ENCODE assay signal across 8 cellular contexts in genomic region chr15:74726774-74727164, GRCh38. TPM values are rescaled to one million over a fixed set of nuclear protein-coding genes. Genes with fewer than 3 reads are reported as not detected.
A peak's percentile ranks its signal among the peaks of the same experiment; 100 is the strongest.
DNase-seq lines count a peak whose midpoint lies in the region; ATAC-seq and TF ChIP-seq lines count a peak whose summit lies in the region.

No MANE protein-coding gene starts in this region.

- DNase-seq in A673 (ENCODE audit: low spot score) (no peak), naive B cell (no peak), Karpas-422 (no peak)
- DNase-seq in central memory CD8-positive, alpha-beta T cell (ENCODE audit: low spot score in 2 of 2), result no peak
- no peak for DNase-seq in activated CD4-positive, alpha-beta T cell treated with anti-CD3 and anti-CD28 coated beads for 4 hours

- H3K4me3 Mint-ChIP-seq in central memory CD8-positive, alpha-beta T cell, result peak overlapping the region; percentile 79
- peak overlapping the region; percentile 56 to 93 (median 76) for H3K4me3 Mint-ChIP-seq in naive B cell

- TF ChIP-seq CTCF in A673 (conservative IDR thresholded peaks at IDR 0.05; ENCODE audit: low read depth, low read length), result no peak

- intact Hi-C loops in A673 (cut with micrococcal nuclease; ENCODE audit: unreplicated experiment), result no loop called here

- H3K4me1 Mint-ChIP-seq in central memory CD8-positive, alpha-beta T cell, result peaks cover 11% of the 10 kb centered on the region
- H3K4me1 Mint-ChIP-seq in naive B cell, result peaks cover 11 to 16% (median 16%) of the 10 kb centered on the region in 3 donors

- ATAC-seq in central memory CD8-positive, alpha-beta T cell (replicated peaks; ENCODE audit: extremely low read depth, poor library complexity, severe bottlenecking), result no peak
- ATAC-seq in naive B cell (ENCODE audit: low read depth in 2 of 2) (no peak), HG03439 (IDR thresholded peaks at IDR 0.05; ENCODE audit: unreplicated experiment) (no peak), HG02642 (IDR thresholded peaks at IDR 0.05; ENCODE audit: poor library complexity, unreplicated experiment) (no peak)

- H3K27ac Mint-ChIP-seq in central memory CD8-positive, alpha-beta T cell (ENCODE audit: low read depth), result no peak overlapping the region
- H3K27ac Mint-ChIP-seq in naive B cell, result peak overlapping the region in 1 of 6 donors; percentile 5

- H3K4me3 ChIP-seq in A673 (ENCODE audit: low read depth, low read length, poor library complexity, severe bottlenecking) (peak overlapping the region; percentile 49), HUES6 (ENCODE audit: low read depth, low read length) (peak overlapping the region; percentile 81), Karpas-422 (ENCODE audit: low read length) (no peak overlapping the region)

- H3K9me3 ChIP-seq in A673 (ENCODE audit: low read depth, low read length, poor library complexity, severe bottlenecking) (no peaks in the 10 kb centered on the region), HUES6 (ENCODE audit: control insufficient read depth, insufficient read depth, low read depth, low read length) (peaks cover 5% of the 10 kb centered on the region; the same call in 1 of the 2 replicates), Karpas-422 (ENCODE audit: low read length) (no peaks in the 10 kb centered on the region)

- H2AFZ ChIP-seq in Karpas-422 (ENCODE audit: low read length), result no peak overlapping the region

- H3K27me3 Mint-ChIP-seq in central memory CD8-positive, alpha-beta T cell, result peaks cover 36% of the 10 kb centered on the region
- peaks cover 45 to 65% (median 54%) of the 10 kb centered on the region in 3 donors for H3K27me3 Mint-ChIP-seq in naive B cell

- H3K27me3 ChIP-seq in A673 (replicated peaks; ENCODE audit: insufficient read depth, low read depth, low read length, poor library complexity), result peaks cover 13% of the 10 kb centered on the region
- H3K27me3 ChIP-seq in HUES6 (ENCODE audit: control insufficient read depth, insufficient read depth, low read length), result peaks cover 54% of the 10 kb centered on the region
- H3K27me3 ChIP-seq in Karpas-422 (ENCODE audit: low read length), result no peaks in the 10 kb centered on the region

- POLR2A ChIA-PET in A673 (lab: Charles Lee; ENCODE audit: low non-redundant PET), result no interaction called here

- no peak overlapping the region for H3K4me2 ChIP-seq in Karpas-422 (ENCODE audit: low read depth, low read length, poor library complexity, severe bottlenecking)

- H3K36me3 ChIP-seq in A673 (ENCODE audit: insufficient read depth, low read length, poor library complexity, severe bottlenecking), result no peaks in the 10 kb centered on the region
- no peaks in the 10 kb centered on the region for H3K36me3 ChIP-seq in HUES6 (ENCODE audit: control insufficient read depth, insufficient read depth, low read length)
- no peaks in the 10 kb centered on the region for H3K36me3 ChIP-seq in Karpas-422 (ENCODE audit: insufficient read depth, low read length)

- no peaks in the 10 kb centered on the region for H3K9me3 Mint-ChIP-seq in central memory CD8-positive, alpha-beta T cell
- H3K9me3 Mint-ChIP-seq in naive B cell, result no peaks in the 10 kb centered on the region

- CTCF ChIA-PET in A673 (lab: Charles Lee), result no interaction called here

- BruUV-seq in A673 (replicated peaks; lab: Mats Ljungman, UMichigan), result no TSS peak

- no peaks in the 10 kb centered on the region for H3K79me2 ChIP-seq in Karpas-422 (ENCODE audit: low read length)

- H3K27ac ChIP-seq in A673 (ENCODE audit: low read depth, low read length, poor library complexity, severe bottlenecking) (no peak overlapping the region), HUES6 (ENCODE audit: low read depth, low read length) (no peak overlapping the region), Karpas-422 (ENCODE audit: low read length) (no peak overlapping the region)

- no peaks in the 10 kb centered on the region for H3K9me2 ChIP-seq in Karpas-422 (replicated peaks; ENCODE audit: insufficient read depth, low read length)

- H4K20me1 ChIP-seq in Karpas-422 (ENCODE audit: insufficient read depth, low read depth, low read length), result no peaks in the 10 kb centered on the region; the same call in 1 of the 2 replicates

- H3K4me1 ChIP-seq in A673 (ENCODE audit: insufficient read depth, low read length, poor library complexity, severe bottlenecking) (peaks cover 8% of the 10 kb centered on the region), HUES6 (ENCODE audit: control insufficient read depth, insufficient read depth, low read length) (peaks cover 12% of the 10 kb centered on the region; the same call in 1 of the 2 replicates), Karpas-422 (ENCODE audit: low read length) (no peaks in the 10 kb centered on the region)

- H3K36me3 Mint-ChIP-seq in central memory CD8-positive, alpha-beta T cell (ENCODE audit: insufficient read depth), result peaks cover 5% of the 10 kb centered on the region
- H3K36me3 Mint-ChIP-seq in naive B cell, result peaks cover 0 to 4% of the 10 kb centered on the region in 2 donors

- H3K9ac ChIP-seq in HUES6 (ENCODE audit: low read length), result no peak overlapping the region
- H3K9ac ChIP-seq in Karpas-422 (ENCODE audit: low read length), result no peak overlapping the region

RNA-seq across cellular contexts. Expression of gene CYP1A1, which starts 1.4 kb away (rescaled TPM):
- 0.33 and 0.62 TPM in 2 replicates for total RNA-seq in A673 (2021)
- not detected for polyA plus RNA-seq in naive B cell (ENCODE audit: low read depth in 6 of 6)
- not detected in 2 replicates for total RNA-seq in Karpas-422 (2014; rRNA removed; shearing (Covaris generic); ENCODE audit: low replicate concordance)

RNA-seq across cellular contexts. Expression of gene CYP1A2, which starts 21.9 kb away (rescaled TPM):
- not detected in 2 replicates for total RNA-seq in A673 (2021)
- not detected for polyA plus RNA-seq in naive B cell (ENCODE audit: low read depth in 6 of 6)
- not detected in 2 replicates for total RNA-seq in Karpas-422 (2014; rRNA removed; shearing (Covaris generic); ENCODE audit: low replicate concordance)

RNA-seq across cellular contexts. Expression of gene EDC3, which starts 30.9 kb away (rescaled TPM):
- total RNA-seq in A673 (2021), result 62.6 and 65.2 TPM in 2 replicates
- polyA plus RNA-seq in naive B cell (ENCODE audit: low read depth in 6 of 6), result 10 to 100 TPM; 14.4 to 30.1 (median 24.1) TPM
- 14.7 and 19.9 TPM in 2 replicates for total RNA-seq in Karpas-422 (2014; rRNA removed; shearing (Covaris generic); ENCODE audit: low replicate concordance)

RNA-seq across cellular contexts. Expression of gene CSK, which starts 55.1 kb away (rescaled TPM):
- 90.8 and 103 TPM in 2 replicates for total RNA-seq in A673 (2021)
- 100 to 1,000 TPM; 176 to 273 (median 216) TPM for polyA plus RNA-seq in naive B cell (ENCODE audit: low read depth in 6 of 6)
- total RNA-seq in Karpas-422 (2014; rRNA removed; shearing (Covaris generic); ENCODE audit: low replicate concordance), result 172 and 306 TPM in 2 replicates
